In the genomic region with DNA sequence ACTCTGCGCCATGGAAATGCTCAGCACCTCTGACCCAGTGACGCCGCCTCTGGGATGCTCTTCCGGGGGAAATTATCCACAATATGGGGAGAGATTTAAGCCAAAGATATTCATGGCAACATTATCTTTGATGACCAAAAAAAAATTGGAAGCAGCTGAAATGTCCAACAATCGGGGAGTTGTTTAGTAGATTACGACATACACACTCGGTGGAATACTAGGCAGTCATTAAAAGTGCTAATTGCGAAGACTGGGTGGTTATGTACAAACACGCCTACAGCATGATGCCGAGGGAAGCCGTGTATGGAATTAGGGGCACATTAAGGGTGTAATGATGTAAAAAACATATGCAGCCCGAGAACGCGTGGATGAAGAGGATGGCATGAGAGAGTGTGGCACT, we compare ENCODE assay signal across 31 cellular contexts.
"Had no signal": no experiment of that assay in that cellular context is flagged by ENCODE, and none has a peak within 500 bp of the region (broad histone marks: within the 10 kb centered on the region; RNA-seq: fewer than 3 reads in every experiment).

No MANE protein-coding gene starts in this region.

- H3K4me3 Mint-ChIP-seq: naive thymus-derived CD8-positive, alpha-beta T cell; natural killer cell treated with Interleukin-12 subunit alpha and Interleukin-12 subunit beta and Interleukin-15 and Interleukin-18, amount 100 ng/mL, for 72 hours; nephron progenitor cell; neural crest cell; stimulated activated memory B cell treated with anti-CD40 and anti-IgM and Interleukin-4, amounts not matched to agents 10 μg/mL and 1 μg/mL and 100 μg/mL, for 72 hours; stimulated activated naive CD8-positive, alpha-beta T cell treated with anti-CD3 and anti-CD28 coated beads, Interleukin-15, amount 100 ng/mL, for 72 hours; type B pancreatic cell had no signal

- H3K27me3 ChIP-seq: ovary, testis, transverse colon, upper lobe of right lung, vagina had no signal

- H3K9me3 ChIP-seq: ovary, psoas muscle, suprapubic skin, testis, transverse colon, upper lobe of right lung, vagina had no signal

- H3K36me3 Mint-ChIP-seq: naive thymus-derived CD8-positive, alpha-beta T cell; natural killer cell treated with Interleukin-12 subunit alpha and Interleukin-12 subunit beta and Interleukin-15 and Interleukin-18, amount 100 ng/mL, for 72 hours; stimulated activated memory B cell treated with anti-CD40 and anti-IgM and Interleukin-4, amounts not matched to agents 10 μg/mL and 1 μg/mL and 100 μg/mL, for 72 hours; type B pancreatic cell had no signal

- DNase-seq: nephron progenitor cell; occipital lobe; ovary; psoas muscle; right cardiac atrium; spleen; stimulated activated CD4-positive, alpha-beta T cell treated with anti-CD3 and anti-CD28 coated beads, Interleukin-12 subunit alpha, Interleukin-12 subunit beta, amount 100 ng/mL, for 4 hours; stimulated activated CD4-positive, alpha-beta T cell treated with anti-CD3 and anti-CD28 coated beads, Interleukin-1b, Interleukin-23, amount 100 ng/mL, for 48 hours; stimulated activated CD4-positive, alpha-beta T cell treated with anti-CD3 and anti-CD28 coated beads, Interleukin-4, amount 100 ng/mL, for 1 hour; stimulated activated CD4-positive, alpha-beta T cell treated with anti-CD3 and anti-CD28 coated beads, Interleukin-4, amount 100 ng/mL, for 4 hours; stimulated activated CD8-positive, alpha-beta memory T cell treated with anti-CD3 and anti-CD28 coated beads, Interleukin-4, amount 100 ng/mL, for 48 hours; stimulated activated naive CD4-positive, alpha-beta T cell; stimulated activated naive CD8-positive, alpha-beta T cell treated with anti-CD3 and anti-CD28 coated beads, Interleukin-15, amount 100 ng/mL, for 72 hours; stimulated activated naive CD8-positive, alpha-beta T cell treated with anti-CD3 and anti-CD28 coated beads, Interleukin-15, Interleukin-2, amounts not matched to agents 100 U/mL and 50 U/mL, for 24 hours; substantia nigra; testis; tibial artery; transverse colon; upper lobe of right lung had no signal

- ATAC-seq: naive thymus-derived CD8-positive, alpha-beta T cell; natural killer cell treated with Interleukin-12 subunit alpha and Interleukin-12 subunit beta and Interleukin-15 and Interleukin-18, amount 100 ng/mL, for 72 hours; psoas muscle; right cardiac atrium; sciatic nerve; stimulated activated memory B cell treated with anti-CD40 and anti-IgM and Interleukin-4, amounts not matched to agents 10 μg/mL and 1 μg/mL and 100 μg/mL, for 72 hours; stimulated activated naive CD8-positive, alpha-beta T cell treated with anti-CD3 and anti-CD28 coated beads, Interleukin-15, amount 100 ng/mL, for 72 hours; stimulated activated naive CD8-positive, alpha-beta T cell treated with anti-CD3 and anti-CD28 coated beads, Interleukin-15, Interleukin-2, amounts not matched to agents 100 U/mL and 50 U/mL, for 24 hours; upper lobe of right lung had no signal

- H3K4me3 ChIP-seq: ovary, psoas muscle, skin epidermis, smooth muscle cell, spleen, suprapubic skin, testis, tibial artery, transverse colon, upper lobe of right lung, vagina had no signal

- H3K27ac ChIP-seq: ovary, parathyroid adenoma, psoas muscle, skin epidermis, spleen, suprapubic skin, testis, tibial artery, transverse colon, upper lobe of right lung, vagina had no signal

- H3K4me2 ChIP-seq: smooth muscle cell had no signal

- H3K9ac ChIP-seq: parathyroid adenoma had no signal

- H3K36me3 ChIP-seq: ovary, spleen, suprapubic skin, tibial artery, transverse colon, upper lobe of right lung, vagina had no signal

- H3K4me1 Mint-ChIP-seq: naive thymus-derived CD8-positive, alpha-beta T cell; neural crest cell; stimulated activated memory B cell treated with anti-CD40 and anti-IgM and Interleukin-4, amounts not matched to agents 10 μg/mL and 1 μg/mL and 100 μg/mL, for 72 hours; stimulated activated naive CD8-positive, alpha-beta T cell treated with anti-CD3 and anti-CD28 coated beads, Interleukin-15, amount 100 ng/mL, for 72 hours had no signal

- H3K9me3 Mint-ChIP-seq: naive thymus-derived CD8-positive, alpha-beta T cell; natural killer cell treated with Interleukin-12 subunit alpha and Interleukin-12 subunit beta and Interleukin-15 and Interleukin-18, amount 100 ng/mL, for 72 hours; stimulated activated naive CD8-positive, alpha-beta T cell treated with anti-CD3 and anti-CD28 coated beads, Interleukin-15, amount 100 ng/mL, for 72 hours had no signal

- H3K27ac Mint-ChIP-seq: naive thymus-derived CD8-positive, alpha-beta T cell; natural killer cell treated with Interleukin-12 subunit alpha and Interleukin-12 subunit beta and Interleukin-15 and Interleukin-18, amount 100 ng/mL, for 72 hours; nephron progenitor cell; progenitor cell of endocrine pancreas; stimulated activated memory B cell treated with anti-CD40 and anti-IgM and Interleukin-4, amounts not matched to agents 10 μg/mL and 1 μg/mL and 100 μg/mL, for 72 hours; stimulated activated naive CD8-positive, alpha-beta T cell treated with anti-CD3 and anti-CD28 coated beads, Interleukin-15, amount 100 ng/mL, for 72 hours; type B pancreatic cell had no signal

- H3K79me2 ChIP-seq: parathyroid adenoma had no signal

- H3K4me1 ChIP-seq: parathyroid adenoma, psoas muscle, spleen, suprapubic skin, testis, tibial artery, transverse colon, upper lobe of right lung, vagina had no signal

- H2AFZ ChIP-seq: parathyroid adenoma had no signal
